ENCODE assay signal across 8 cellular contexts in the genomic region with DNA sequence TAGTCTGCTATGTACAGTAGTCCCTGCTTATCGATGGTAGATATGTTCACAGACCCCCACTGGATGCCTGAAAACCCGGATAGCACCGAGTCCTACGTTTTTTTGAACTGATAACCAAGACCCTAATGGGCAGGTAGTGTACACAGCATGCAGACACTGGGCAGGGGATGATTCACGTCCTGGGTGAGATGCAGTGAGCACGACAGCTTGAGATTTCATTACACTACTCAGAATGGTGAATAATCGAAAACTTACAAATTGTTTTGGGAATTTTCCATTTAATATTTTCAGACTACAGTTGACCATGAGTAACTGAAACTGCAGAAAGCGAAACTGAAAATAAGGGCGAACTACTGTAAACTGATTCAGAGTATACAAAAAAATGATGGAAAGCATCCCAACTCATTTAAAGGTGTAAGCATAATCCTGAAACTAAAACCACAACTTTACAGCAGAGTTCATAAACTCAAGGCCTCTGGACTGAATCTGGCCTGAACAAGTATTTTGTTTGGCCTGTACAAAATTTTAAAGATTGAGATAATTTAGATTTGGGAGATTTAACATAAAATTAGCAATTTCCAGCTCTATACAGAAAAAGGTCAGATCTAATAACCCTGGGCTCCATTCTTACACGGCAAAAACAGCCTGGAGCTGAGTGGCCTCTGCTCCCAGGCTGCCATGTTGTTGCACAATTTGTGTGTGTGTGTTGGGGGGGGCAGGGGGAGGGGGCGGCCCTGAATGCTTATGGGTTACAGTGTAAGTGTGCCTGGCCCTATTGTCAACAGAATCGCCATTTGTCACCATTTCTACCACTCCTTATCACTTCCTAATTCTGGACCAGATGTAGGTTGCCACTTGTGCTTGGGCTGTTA. TPM values are rescaled to one million over a fixed set of nuclear protein-coding genes. Genes with fewer than 3 reads are reported as not detected.
DNase-seq lines count a peak whose midpoint lies in the region; ATAC-seq and TF ChIP-seq lines count a peak whose summit lies in the region.

No MANE protein-coding gene starts in this region.

- H3K27ac Mint-ChIP-seq in activated CD4-positive, alpha-beta memory T cell treated with anti-CD3 and anti-CD28 coated beads for 36 hours = peak overlapping the region; percentile 87

- H3K27ac ChIP-seq in BLaER1 treated with 17β-estradiol and CSF1 and Interleukin-3, amounts not matched to agents 10 nM and 100 nM = peak overlapping the region in 9 of 11 experiments; percentile 23 to 59 (median 49); a peak in 15 of 22 replicates
- H3K27ac ChIP-seq in gastrocnemius medialis = peak overlapping the region in 3 of 4 donors; percentile 26 to 51 (median 41)

- ATAC-seq in HG03460 (IDR thresholded peaks at IDR 0.05; ENCODE audit: unreplicated experiment) (peak; percentile 72), gastrocnemius medialis (peak in 1 of 2 donors; percentile 24), GM18873 (IDR thresholded peaks at IDR 0.05; ENCODE audit: low FRiP score, unreplicated experiment) (no peak)

- H3K4me3 Mint-ChIP-seq in activated CD4-positive, alpha-beta memory T cell treated with anti-CD3 and anti-CD28 coated beads for 36 hours = peak overlapping the region; percentile 63

- TF ChIP-seq CTCF in fibroblast of mammary gland (conservative IDR thresholded peaks at IDR 0.05; ENCODE audit: control insufficient read depth, insufficient read depth, low read depth, low read length) = no peak
- no peak for TF ChIP-seq CTCF in gastrocnemius medialis (IDR thresholded peaks at IDR 0.05 in 4 of 5, conservative IDR thresholded peaks at IDR 0.05 in 1 of 5)

- TF ChIP-seq POLR2A in gastrocnemius medialis (IDR thresholded peaks at IDR 0.05) = no peak

- POLR2A ChIA-PET in activated CD4-positive, alpha-beta memory T cell treated with anti-CD3 and anti-CD28 coated beads for 36 hours (lab: Charles Lee) = interaction anchor here (1.4 kb wide), 1 partner anchor 15 kb away, joined by 4 read pairs; no protein-coding TSS in a partner anchor

- in situ Hi-C loops in gastrocnemius medialis (cut with MboI; ENCODE audit: low sequenced_read_pairs in 4 of 4) = no loop called here

- peaks cover 6 to 100% (median 99%) of the 10 kb centered on the region in 11 experiments; a peak in 19 of 22 replicates for H4K20me1 ChIP-seq in BLaER1 treated with 17β-estradiol and CSF1 and Interleukin-3, amounts not matched to agents 10 nM and 100 nM

- DNase-seq in activated CD4-positive, alpha-beta memory T cell treated with anti-CD3 and anti-CD28 coated beads for 36 hours = peak; percentile 70
- peak; percentile 74 for DNase-seq in fibroblast of mammary gland (ENCODE audit: low read depth)
- DNase-seq in gastrocnemius medialis = no peak
- no peak for DNase-seq in SW480 (ENCODE audit: low spot score)
- no peak for DNase-seq in NCI-H1694 (lab: John Stamatoyannopoulos, UW)

- CTCF ChIA-PET in activated CD4-positive, alpha-beta memory T cell treated with anti-CD3 and anti-CD28 coated beads for 36 hours (lab: Charles Lee) = no interaction called here

- H3K4me2 ChIP-seq in BLaER1 treated with 17β-estradiol and CSF1 and Interleukin-3, amounts not matched to agents 10 nM and 100 nM = peak overlapping the region; percentile 48 to 94 (median 55)

- no peaks in the 10 kb centered on the region for H3K9me3 Mint-ChIP-seq in activated CD4-positive, alpha-beta memory T cell treated with anti-CD3 and anti-CD28 coated beads for 36 hours

- peaks cover 0 to 10% (median 5%) of the 10 kb centered on the region in 11 experiments; a peak in 7 of 22 replicates for H3K9me3 ChIP-seq in BLaER1 treated with 17β-estradiol and CSF1 and Interleukin-3, amounts not matched to agents 10 nM and 100 nM (replicated peaks in 1 of 11)
- no peaks in the 10 kb centered on the region for H3K9me3 ChIP-seq in gastrocnemius medialis

- intact Hi-C loops in activated CD4-positive, alpha-beta memory T cell treated with anti-CD3 and anti-CD28 coated beads for 36 hours (cut with micrococcal nuclease) = loop anchor here (1.0 kb wide), 2 partner anchors 15 to 73 kb away; no protein-coding TSS in a partner anchor
- intact Hi-C loops in gastrocnemius medialis (cut with DNase I; ENCODE audit: low total_unique reads) = no loop called here

- peaks cover 24 to 89% (median 68%) of the 10 kb centered on the region in 11 experiments for H3K36me3 ChIP-seq in BLaER1 treated with 17β-estradiol and CSF1 and Interleukin-3, amounts not matched to agents 10 nM and 100 nM
- no peaks in the 10 kb centered on the region for H3K36me3 ChIP-seq in gastrocnemius medialis

- peak overlapping the region in 2 of 10 experiments; percentile 14 to 37; a peak in 4 of 20 replicates for H3K4me3 ChIP-seq in BLaER1 treated with 17β-estradiol and CSF1 and Interleukin-3, amounts not matched to agents 10 nM and 100 nM
- peak overlapping the region; percentile 39 for H3K4me3 ChIP-seq in fibroblast of mammary gland (ENCODE audit: control insufficient read depth, low read depth, low read length)
- H3K4me3 ChIP-seq in gastrocnemius medialis = peak overlapping the region; percentile 5 to 57 (median 43)

- peak overlapping the region in 3 of 11 experiments; percentile 1 to 51 (median 28); a peak in 2 of 22 replicates for H3K9ac ChIP-seq in BLaER1 treated with 17β-estradiol and CSF1 and Interleukin-3, amounts not matched to agents 10 nM and 100 nM

- H3K27me3 ChIP-seq in BLaER1 treated with 17β-estradiol and CSF1 and Interleukin-3, amounts not matched to agents 10 nM and 100 nM = no peaks in the 10 kb centered on the region
- no peaks in the 10 kb centered on the region for H3K27me3 ChIP-seq in gastrocnemius medialis

- H3K4me1 ChIP-seq in BLaER1 treated with 17β-estradiol and CSF1 and Interleukin-3, amounts not matched to agents 10 nM and 100 nM = peaks cover 21 to 41% (median 31%) of the 10 kb centered on the region in 10 experiments
- no peaks in the 10 kb centered on the region for H3K4me1 ChIP-seq in gastrocnemius medialis

- peaks cover 19% of the 10 kb centered on the region for H3K4me1 Mint-ChIP-seq in activated CD4-positive, alpha-beta memory T cell treated with anti-CD3 and anti-CD28 coated beads for 36 hours (ENCODE audit: low read depth)

- peaks cover 2% of the 10 kb centered on the region for H3K36me3 Mint-ChIP-seq in activated CD4-positive, alpha-beta memory T cell treated with anti-CD3 and anti-CD28 coated beads for 36 hours

- H3K27me3 Mint-ChIP-seq in activated CD4-positive, alpha-beta memory T cell treated with anti-CD3 and anti-CD28 coated beads for 36 hours = no peaks in the 10 kb centered on the region

RNA-seq across cellular contexts. Expression of a gene that starts 34.9 kb away (rescaled TPM):
- 10 to 100 TPM in 1 of 2 experiments, 1 to 10 TPM in 1; 9.9 to 11.6 TPM for total RNA-seq in activated CD4-positive, alpha-beta memory T cell treated with anti-CD3 and anti-CD28 coated beads for 36 hours
- 1 to 10 TPM; 1.3 to 3.1 (median 2.1) TPM for total RNA-seq in gastrocnemius medialis

Comparison
In these comparisons a context has a peak if more than half of its experiments do, and no peak if none do; other contexts are left out.
1. DNase-seq: peak in activated CD4-positive, alpha-beta memory T cell treated with anti-CD3 and anti-CD28 coated beads for 36 hours (single experiment) and fibroblast of mammary gland (single experiment); none in gastrocnemius medialis (0 of 2), SW480 (single experiment) and NCI-H1694 (single experiment).